ENCODE assay signal across 1 cellular context in genomic region chr10:119308556-119309422, GRCh38.
TF ChIP-seq lines count a peak whose summit lies in the region.

No MANE protein-coding gene starts in this region.

TF ChIP-seq in SK-N-SH, 30 proteins besides CTCF, POLR2A, EP300 and RAD21 (continued from another document):
- TF ChIP-seq ZBTB33 (IDR thresholded peaks at IDR 0.05; ENCODE audit: borderline replicate concordance, low read depth) (no peak), YY1 (IDR thresholded peaks at IDR 0.05; ENCODE audit: low read depth) (no peak)
